18 cellular contexts compared by ENCODE assay signal in the genomic region with DNA sequence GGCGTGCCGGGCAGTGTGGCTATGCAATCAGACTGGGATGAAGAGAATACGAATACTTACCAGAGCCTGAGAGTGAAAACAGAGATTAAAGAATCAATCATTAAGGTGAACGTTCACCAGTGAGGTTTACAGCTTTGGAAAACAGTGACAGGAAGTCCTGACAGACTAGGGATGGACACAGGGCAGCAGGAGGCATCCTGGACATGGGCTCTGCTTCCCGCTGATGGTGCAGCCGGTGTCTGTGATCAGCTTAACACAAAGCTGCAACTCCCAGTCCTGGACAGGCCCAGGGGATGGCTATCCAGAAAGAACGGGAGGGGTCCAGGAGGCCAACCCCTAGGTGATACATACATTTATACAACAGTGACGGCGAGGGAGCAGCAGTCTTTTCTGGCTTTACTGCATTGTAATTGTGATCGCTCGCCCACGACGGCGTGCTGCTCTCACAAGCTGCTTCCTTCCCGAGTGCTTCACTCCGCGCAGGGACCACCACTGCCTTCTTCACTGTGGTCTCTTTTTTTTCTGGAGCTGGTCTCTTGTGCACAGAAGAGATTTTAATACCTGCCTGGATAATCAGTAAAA. TPM values are rescaled to one million over a fixed set of nuclear protein-coding genes. Genes with fewer than 3 reads are reported as not detected.
"Had no signal": no experiment of that assay in that cellular context is flagged by ENCODE, and none has a peak within 500 bp of the region (broad histone marks: within the 10 kb centered on the region; RNA-seq: fewer than 3 reads in every experiment).

No MANE protein-coding gene starts in this region.

- H3K27ac ChIP-seq: transverse colon, vagina had no signal

- H3K27me3 Mint-ChIP-seq: activated B cell treated with CpG ODN at 0.5 μM for 24 hours; naive thymus-derived CD8-positive, alpha-beta T cell; stimulated activated memory B cell treated with anti-CD40 and anti-IgM and Interleukin-4, amounts not matched to agents 10 μg/mL and 1 μg/mL and 100 μg/mL, for 72 hours had no signal

- H3K9me3 Mint-ChIP-seq: activated B cell treated with CpG ODN at 0.5 μM for 24 hours; activated naive CD4-positive, alpha-beta T cell treated with anti-CD3 and anti-CD28 coated beads for 36 hours; activated T-helper 2 cell treated with anti-CD3 and anti-CD28 coated beads, Interferon-gamma antibody, Interleukin-2, Interleukin-4, amounts not matched to agents 10 μg/mL and 5 μg/mL and 100 μg/mL, durations not matched to agents 14 hours and 24 hours and 36 hours; naive thymus-derived CD8-positive, alpha-beta T cell; stimulated activated memory B cell treated with anti-CD40 and anti-IgM and Interleukin-4, amounts not matched to agents 10 μg/mL and 1 μg/mL and 100 μg/mL, for 72 hours had no signal

- H3K27me3 ChIP-seq: gastrocnemius medialis, transverse colon, vagina had no signal

- H3K4me3 ChIP-seq: gastrocnemius medialis, mucosa of descending colon, transverse colon, vagina had no signal

- H3K27ac Mint-ChIP-seq: activated B cell treated with CpG ODN at 0.5 μM for 24 hours; activated naive CD4-positive, alpha-beta T cell treated with anti-CD3 and anti-CD28 coated beads for 36 hours; activated T-helper 2 cell treated with anti-CD3 and anti-CD28 coated beads, Interferon-gamma antibody, Interleukin-2, Interleukin-4, amounts not matched to agents 10 μg/mL and 5 μg/mL and 100 μg/mL, durations not matched to agents 14 hours and 24 hours and 36 hours; stimulated activated memory B cell treated with anti-CD40 and anti-IgM and Interleukin-4, amounts not matched to agents 10 μg/mL and 1 μg/mL and 100 μg/mL, for 72 hours had no signal

- H3K4me3 Mint-ChIP-seq: activated B cell treated with CpG ODN at 0.5 μM for 24 hours; activated naive CD4-positive, alpha-beta T cell treated with anti-CD3 and anti-CD28 coated beads for 36 hours; naive thymus-derived CD8-positive, alpha-beta T cell; stimulated activated memory B cell treated with anti-CD40 and anti-IgM and Interleukin-4, amounts not matched to agents 10 μg/mL and 1 μg/mL and 100 μg/mL, for 72 hours had no signal

- H3K9me3 ChIP-seq: gastrocnemius medialis, mucosa of descending colon, transverse colon, vagina had no signal

- ATAC-seq: mucosa of descending colon; naive thymus-derived CD8-positive, alpha-beta T cell; stimulated activated memory B cell treated with anti-CD40 and anti-IgM and Interleukin-4, amounts not matched to agents 10 μg/mL and 1 μg/mL and 100 μg/mL, for 72 hours had no signal

- DNase-seq: activated B cell treated with CpG ODN at 0.5 μM for 24 hours; activated CD4-positive, alpha-beta T cell treated with anti-CD3 and anti-CD28 coated beads for 48 hours; activated naive CD4-positive, alpha-beta T cell treated with anti-CD3 and anti-CD28 coated beads for 36 hours; central memory CD4-positive, alpha-beta T cell; dermis blood vessel endothelial cell; erythroblast; islet precursor cell; naive thymus-derived CD8-positive, alpha-beta T cell; retina; stimulated activated CD4-positive, alpha-beta T cell treated with anti-CD3 and anti-CD28 coated beads, Interleukin-2, amount 100 ng/mL, for 48 hours; T-helper 2 cell; transverse colon had no signal

RNA-seq across cellular contexts. Expression of gene SLC17A9, which starts 46.9 kb away (rescaled TPM):
- total RNA-seq: skeletal muscle tissue had no signal
